ENCODE assay signal across 27 cellular contexts in the genomic region with DNA sequence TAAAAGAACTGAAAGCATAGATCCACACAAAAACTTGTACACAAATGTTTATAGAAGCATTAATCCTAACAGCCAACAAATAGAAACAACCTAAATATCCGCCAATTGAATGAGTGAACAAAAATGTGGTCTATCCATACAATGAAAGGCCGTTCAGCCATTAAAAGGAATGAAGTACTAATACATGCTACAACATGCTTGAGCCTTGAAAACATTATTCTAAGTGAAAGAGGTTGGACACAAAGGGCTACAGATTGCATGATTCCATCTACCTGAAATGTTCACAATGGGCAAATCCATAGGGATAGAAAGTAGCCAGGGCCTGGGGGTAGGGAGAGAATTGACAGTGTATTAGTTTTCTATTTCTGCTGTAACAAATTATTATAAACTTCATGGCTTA.
"Had no signal": no experiment of that assay in that cellular context is flagged by ENCODE, and none has a peak within 500 bp of the region (broad histone marks: within the 10 kb centered on the region; RNA-seq: fewer than 3 reads in every experiment).

No MANE protein-coding gene starts in this region.

- FAIRE-seq: colon, endothelial cell of umbilical vein, frontal cortex had no signal

- H3K4me1 ChIP-seq: esophagus squamous epithelium, gastroesophageal sphincter, left lung, lower lobe of right lung had no signal

- H3K79me2 ChIP-seq: hepatocyte had no signal

- H3K9me3 ChIP-seq: esophagus squamous epithelium, gastroesophageal sphincter, heart left ventricle, left lung, lower lobe of right lung had no signal

- H3K4me3 Mint-ChIP-seq: immature natural killer cell; memory B cell; naive thymus-derived CD4-positive, alpha-beta T cell had no signal

- H3K9me3 Mint-ChIP-seq: memory B cell had no signal

- H3K36me3 ChIP-seq: esophagus squamous epithelium, gastroesophageal sphincter, heart left ventricle, left lung, lower lobe of right lung had no signal

- H3K4me1 Mint-ChIP-seq: immature natural killer cell, memory B cell had no signal

- DNase-seq: dermis blood vessel endothelial cell; dorsolateral prefrontal cortex; effector CD4-positive, alpha-beta T cell; effector memory CD4-positive, alpha-beta T cell; erythroblast; esophagus squamous epithelium; foreskin fibroblast; heart left ventricle; hypothalamus; immature natural killer cell; islet precursor cell; left cardiac atrium; left lung; left ventricle myocardium superior; lower lobe of right lung; mesendoderm; midbrain; naive thymus-derived CD4-positive, alpha-beta T cell had no signal

- H3K27ac ChIP-seq: coronary artery, dorsolateral prefrontal cortex, epithelial cell of prostate, esophagus squamous epithelium, gastroesophageal sphincter, heart left ventricle, hepatocyte, left lung, lower lobe of right lung had no signal

- H3K27me3 Mint-ChIP-seq: memory B cell had no signal

- H2AFZ ChIP-seq: hepatocyte had no signal

- H3K36me3 Mint-ChIP-seq: immature natural killer cell; memory B cell; naive thymus-derived CD4-positive, alpha-beta T cell had no signal

- H3K27me3 ChIP-seq: esophagus squamous epithelium, gastroesophageal sphincter, heart left ventricle, hepatocyte, left lung had no signal

- H3K4me2 ChIP-seq: hepatocyte had no signal

- H3K4me3 ChIP-seq: coronary artery, dorsolateral prefrontal cortex, esophagus squamous epithelium, gastroesophageal sphincter, heart left ventricle, hepatocyte, left lung, lower lobe of right lung had no signal

- H3K27ac Mint-ChIP-seq: immature natural killer cell; memory B cell; naive thymus-derived CD4-positive, alpha-beta T cell had no signal

- ATAC-seq: esophagus mucosa; gastroesophageal sphincter; heart left ventricle; left cardiac atrium; left lung; left ventricle myocardium superior; lower lobe of right lung; naive thymus-derived CD4-positive, alpha-beta T cell had no signal
